In genomic region chr21:45439171-45439872, GRCh38 we compare ENCODE assay signal across 8 cellular contexts. TPM values are rescaled to one million over a fixed set of nuclear protein-coding genes. Genes with fewer than 3 reads are reported as not detected.
A peak's percentile ranks its signal among the peaks of the same experiment; 100 is the strongest.
DNase-seq lines count a peak whose midpoint lies in the region; ATAC-seq and TF ChIP-seq lines count a peak whose summit lies in the region.

No MANE protein-coding gene starts in this region.

- H3K27ac ChIP-seq in CD4-positive, CD25-positive, alpha-beta regulatory T cell (ENCODE audit: insufficient read depth, low read length, poor library complexity, severe bottlenecking), result peak overlapping the region; percentile 73
- H3K27ac ChIP-seq in cingulate gyrus (ENCODE audit: low read depth, low read length) (peak overlapping the region; percentile 69), left lung (peak overlapping the region; percentile 65 to 69)

- DNase-seq in CD4-positive, CD25-positive, alpha-beta regulatory T cell, result peak; percentile 68 to 87 (median 80)
- DNase-seq in H4 (ENCODE audit: low spot score) (peak; percentile 80), NCI-H446 (lab: John Stamatoyannopoulos, UW) (peak; percentile 32 to 75), left lung (peak; percentile 79 to 97)
- DNase-seq in activated CD4-positive, alpha-beta T cell treated with anti-CD3 and anti-CD28 coated beads, Interleukin-2, amount 10 ng/mL, durations not matched to agents 7 days and 5 days, result peak; percentile 87
- peak; percentile 83 to 89 for DNase-seq in stimulated activated CD4-positive, alpha-beta T cell treated with anti-CD3 and anti-CD28 coated beads, Interleukin-2, amount 100 ng/mL, for 48 hours

- no peaks in the 10 kb centered on the region for H3K36me3 Mint-ChIP-seq in CD4-positive, CD25-positive, alpha-beta regulatory T cell
- H3K36me3 Mint-ChIP-seq in activated CD4-positive, alpha-beta T cell treated with anti-CD3 and anti-CD28 coated beads, Interleukin-2, amount 10 ng/mL, durations not matched to agents 7 days and 5 days (ENCODE audit: low read depth), result no peaks in the 10 kb centered on the region

- no peaks in the 10 kb centered on the region for H3K36me3 ChIP-seq in CD4-positive, CD25-positive, alpha-beta regulatory T cell (ENCODE audit: control insufficient read depth, insufficient read depth, low read length)
- no peaks in the 10 kb centered on the region for H3K36me3 ChIP-seq in left lung

- CTCF ChIA-PET in activated CD4-positive, alpha-beta T cell treated with anti-CD3 and anti-CD28 coated beads, Interleukin-2, amount 10 ng/mL, durations not matched to agents 7 days and 5 days (lab: Charles Lee), result interaction anchor here (0.6 to 2.9 kb wide), 4 partner anchors 9 to 149 kb away, joined by 3 to 7 read pairs (median 4); no protein-coding TSS in a partner anchor

- peaks cover 8% of the 10 kb centered on the region for H3K27me3 Mint-ChIP-seq in CD4-positive, CD25-positive, alpha-beta regulatory T cell
- no peaks in the 10 kb centered on the region for H3K27me3 Mint-ChIP-seq in activated CD4-positive, alpha-beta T cell treated with anti-CD3 and anti-CD28 coated beads, Interleukin-2, amount 10 ng/mL, durations not matched to agents 7 days and 5 days

- peaks cover 0 to 11% (median 0%) of the 10 kb centered on the region in 4 donors for H3K4me1 Mint-ChIP-seq in CD4-positive, CD25-positive, alpha-beta regulatory T cell
- H3K4me1 Mint-ChIP-seq in activated CD4-positive, alpha-beta T cell treated with anti-CD3 and anti-CD28 coated beads, Interleukin-2, amount 10 ng/mL, durations not matched to agents 7 days and 5 days, result peaks cover 14% of the 10 kb centered on the region

- H3K4me3 ChIP-seq in CD4-positive, CD25-positive, alpha-beta regulatory T cell (ENCODE audit: low read depth, low read length), result peak overlapping the region; percentile 32
- peak overlapping the region in 1 of 2 donors; percentile 21 for H3K4me3 ChIP-seq in left lung

- H3K4me3 Mint-ChIP-seq in CD4-positive, CD25-positive, alpha-beta regulatory T cell, result peak overlapping the region; percentile 60 to 82 (median 76)
- H3K4me3 Mint-ChIP-seq in activated CD4-positive, alpha-beta T cell treated with anti-CD3 and anti-CD28 coated beads, Interleukin-2, amount 10 ng/mL, durations not matched to agents 7 days and 5 days, result peak overlapping the region; percentile 49

- no peaks in the 10 kb centered on the region for H3K9me3 ChIP-seq in CD4-positive, CD25-positive, alpha-beta regulatory T cell (ENCODE audit: control insufficient read depth in 2 of 2, low read length in 2 of 2)
- H3K9me3 ChIP-seq in left lung, result no peaks in the 10 kb centered on the region

- H3K27ac Mint-ChIP-seq in CD4-positive, CD25-positive, alpha-beta regulatory T cell, result peak overlapping the region; percentile 32 to 89 (median 32)
- peak overlapping the region; percentile 87 for H3K27ac Mint-ChIP-seq in activated CD4-positive, alpha-beta T cell treated with anti-CD3 and anti-CD28 coated beads, Interleukin-2, amount 10 ng/mL, durations not matched to agents 7 days and 5 days

- POLR2A ChIA-PET in activated CD4-positive, alpha-beta T cell treated with anti-CD3 and anti-CD28 coated beads, Interleukin-2, amount 10 ng/mL, durations not matched to agents 7 days and 5 days (lab: Charles Lee), result no interaction called here

- intact Hi-C loops in left lung (cut with DNase I), result loop anchor here in 1 of 2 donors (2.0 to 10.0 kb wide), 2 partner anchors 147 to 295 kb away; no protein-coding TSS in a partner anchor

- no peaks in the 10 kb centered on the region for H3K9me3 Mint-ChIP-seq in CD4-positive, CD25-positive, alpha-beta regulatory T cell
- no peaks in the 10 kb centered on the region for H3K9me3 Mint-ChIP-seq in activated CD4-positive, alpha-beta T cell treated with anti-CD3 and anti-CD28 coated beads, Interleukin-2, amount 10 ng/mL, durations not matched to agents 7 days and 5 days

- peak; percentile 78 to 83 for ATAC-seq in CD4-positive, CD25-positive, alpha-beta regulatory T cell (ENCODE audit: low read depth in 2 of 2)
- ATAC-seq in left lung (peak; percentile 94), HG03159 (IDR thresholded peaks at IDR 0.05; ENCODE audit: unreplicated experiment) (no peak)

- H3K4me1 ChIP-seq in CD4-positive, CD25-positive, alpha-beta regulatory T cell (ENCODE audit: control insufficient read depth, insufficient read depth, low read length, poor library complexity, severe bottlenecking), result peaks cover 7% of the 10 kb centered on the region
- peaks cover 7 to 15% of the 10 kb centered on the region in 2 donors for H3K4me1 ChIP-seq in left lung

- H3K27me3 ChIP-seq in CD4-positive, CD25-positive, alpha-beta regulatory T cell (ENCODE audit: control insufficient read depth, insufficient read depth, low read length), result no peaks in the 10 kb centered on the region
- H3K27me3 ChIP-seq in left lung, result no peaks in the 10 kb centered on the region

- peak; percentile 94 to 98 for TF ChIP-seq CTCF in left lung (IDR thresholded peaks at IDR 0.05)

RNA-seq across cellular contexts. Expression of gene COL18A1, which starts 34.4 kb away (rescaled TPM):
- total RNA-seq in CD4-positive, CD25-positive, alpha-beta regulatory T cell, result 2.7 TPM
- polyA plus RNA-seq in CD4-positive, CD25-positive, alpha-beta regulatory T cell, result 1 to 10 TPM in 2 of 4 donors, under 1 TPM in 2; 0.29 to 1.5 (median 1.0) TPM
- 8.4 and 15.1 TPM in 2 replicates for total RNA-seq in H4 (2014; rRNA removed; shearing (Covaris generic))
- total RNA-seq in activated CD4-positive, alpha-beta T cell treated with anti-CD3 and anti-CD28 coated beads, Interleukin-2, amount 10 ng/mL, durations not matched to agents 7 days and 5 days, result 1 to 10 TPM; 2.8 to 3.1 TPM
- total RNA-seq in left lung, result 10 to 100 TPM; 64.8 to 90.2 TPM
